In the genomic region with DNA sequence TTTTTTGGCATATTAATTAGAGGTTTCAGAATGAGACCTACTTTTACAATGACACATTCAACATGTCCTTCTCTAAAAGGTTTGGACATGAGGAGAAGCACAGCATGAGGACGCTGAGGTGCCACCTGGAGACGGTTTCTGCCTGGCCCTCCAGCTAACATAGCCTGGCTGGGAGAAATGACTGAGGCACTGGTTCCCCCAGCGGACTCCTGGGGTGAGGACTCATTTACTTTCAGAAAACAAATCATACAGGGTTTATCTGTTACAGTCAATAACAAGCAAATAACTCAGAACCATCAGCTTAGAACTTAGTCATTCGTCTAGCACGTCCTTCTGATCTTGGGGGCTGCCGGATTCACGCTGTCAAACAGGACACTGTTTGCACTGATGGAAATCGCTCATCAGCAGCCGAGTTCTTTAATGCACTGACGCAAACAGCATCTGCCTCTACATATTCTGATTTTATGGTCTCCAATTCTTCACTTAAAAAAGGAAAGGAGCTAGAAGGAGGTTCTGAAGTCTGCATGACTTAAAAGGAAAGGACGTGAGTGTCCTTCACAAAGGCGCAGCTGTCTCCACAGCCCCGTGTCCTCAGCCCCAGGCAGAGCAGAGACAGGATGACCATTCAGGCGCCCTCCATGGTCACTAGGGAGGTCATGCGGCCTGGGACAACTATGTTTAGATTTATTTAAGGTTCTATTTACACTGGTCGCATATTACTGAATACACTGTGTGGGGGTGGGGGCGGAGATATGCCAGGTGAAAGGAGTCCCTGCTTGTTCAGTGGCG, we compare ENCODE assay signal across 23 cellular contexts. TPM values are rescaled to one million over a fixed set of nuclear protein-coding genes. Genes with fewer than 3 reads are reported as not detected.
DNase-seq lines count a peak whose midpoint lies in the region; TF ChIP-seq lines count a peak whose summit lies in the region.
"Had no signal": no experiment of that assay in that cellular context is flagged by ENCODE, and none has a peak within 500 bp of the region (broad histone marks: within the 10 kb centered on the region; RNA-seq: fewer than 3 reads in every experiment).

No MANE protein-coding gene starts in this region.

- H3K27me3 Mint-ChIP-seq in neural crest cell (ENCODE audit: low read depth) (no peaks in the 10 kb centered on the region), neural progenitor cell (ENCODE audit: insufficient read depth, low read depth) (peaks cover 10% of the 10 kb centered on the region)
- H3K27me3 Mint-ChIP-seq: type B pancreatic cell had no signal

- in situ Hi-C loops in brain microvascular endothelial cell (cut with HindIII; ENCODE audit: low pct_ligation_motif_present, low sequenced_read_pairs), result no loop called here

- H3K36me3 Mint-ChIP-seq in neural crest cell (ENCODE audit: low read depth) (peaks cover 8% of the 10 kb centered on the region), neural progenitor cell (peaks cover 16% of the 10 kb centered on the region)

- H3K4me1 Mint-ChIP-seq in neural crest cell, result peaks cover 18% of the 10 kb centered on the region
- no peaks in the 10 kb centered on the region for H3K4me1 Mint-ChIP-seq in neural progenitor cell
- H3K4me1 Mint-ChIP-seq: stimulated activated memory B cell treated with anti-CD40 and anti-IgM and Interleukin-4, amounts not matched to agents 10 μg/mL and 1 μg/mL and 100 μg/mL, for 72 hours had no signal

- TF ChIP-seq CTCF in brain microvascular endothelial cell (IDR thresholded peaks at IDR 0.05; ENCODE audit: low read depth, low read length, missing control alignments), result peak; percentile 5
- TF ChIP-seq CTCF in neural crest cell (conservative IDR thresholded peaks at IDR 0.05), result no peak
- no peak for TF ChIP-seq CTCF in neural progenitor cell (IDR thresholded peaks at IDR 0.05)

- no peak overlapping the region for H3K4me2 ChIP-seq in neural progenitor cell

- H3K36me3 ChIP-seq in brain microvascular endothelial cell (replicated peaks), result peaks cover 63% of the 10 kb centered on the region
- H3K36me3 ChIP-seq in neural progenitor cell, result no peaks in the 10 kb centered on the region

- no peak overlapping the region for H2AFZ ChIP-seq in neural progenitor cell (replicated peaks)
- H2AFZ ChIP-seq: GM23248 had no signal

- no peaks in the 10 kb centered on the region for H3K79me2 ChIP-seq in neural progenitor cell (ENCODE audit: low read depth)

- no peak overlapping the region for H3K9ac ChIP-seq in neural progenitor cell
- H3K9ac ChIP-seq: GM23248 had no signal

- H3K27ac Mint-ChIP-seq in neural crest cell (ENCODE audit: unreplicated experiment) (no peak overlapping the region), neural progenitor cell (no peak overlapping the region)
- H3K27ac Mint-ChIP-seq: stimulated activated memory B cell treated with anti-CD40 and anti-IgM and Interleukin-4, amounts not matched to agents 10 μg/mL and 1 μg/mL and 100 μg/mL, for 72 hours; type B pancreatic cell had no signal

- H3K4me1 ChIP-seq in neural progenitor cell, result no peaks in the 10 kb centered on the region

- no peaks in the 10 kb centered on the region for H3K9me3 ChIP-seq in neural progenitor cell (ENCODE audit: low read depth)
- H3K9me3 ChIP-seq: esophagus squamous epithelium, neutrophil, right atrium auricular region had no signal

- no peaks in the 10 kb centered on the region for H3K9me3 Mint-ChIP-seq in neural crest cell
- H3K9me3 Mint-ChIP-seq in neural progenitor cell, result no peaks in the 10 kb centered on the region
- H3K9me3 Mint-ChIP-seq: stimulated activated memory B cell treated with anti-CD40 and anti-IgM and Interleukin-4, amounts not matched to agents 10 μg/mL and 1 μg/mL and 100 μg/mL, for 72 hours; type B pancreatic cell had no signal

- DNase-seq in NCI-H1694 (lab: John Stamatoyannopoulos, UW) (peak; percentile 5), NCI-H1694 treated with DMSO at 0.1 percent for 48 hours (lab: John Stamatoyannopoulos, UW) (no peak), NCI-H146 (lab: John Stamatoyannopoulos, UW) (peak; percentile 76), brain microvascular endothelial cell (no peak), neural crest cell (ENCODE audit: low read depth, low spot score) (no peak), neural progenitor cell (ENCODE audit: low spot score) (no peak), NCI-H2227 (lab: John Stamatoyannopoulos, UW; ENCODE audit: unreplicated experiment) (no peak)
- no peak for DNase-seq in stimulated activated naive CD4-positive, alpha-beta T cell treated with Interleukin-2 at 50 U/mL for 16 hours (lab: John Stamatoyannopoulos, UW)
- DNase-seq: 8988T; activated CD4-positive, alpha-beta T cell treated with anti-CD3 and anti-CD28 coated beads for 4 hours; activated gamma-delta T cell treated with Interleukin-2 at 50 U/mL for 16 hours; amniotic stem cell; Calu3; effector CD4-positive, alpha-beta T cell; esophagus squamous epithelium; GM23248; Karpas-422; NCI-H1092; NCI-H2171 treated with DMSO at 0.1 percent for 48 hours had no signal

- H3K27me3 ChIP-seq in brain microvascular endothelial cell (replicated peaks), result no peaks in the 10 kb centered on the region
- H3K27me3 ChIP-seq in neural progenitor cell, result no peaks in the 10 kb centered on the region
- H3K27me3 ChIP-seq: esophagus squamous epithelium, neutrophil, right atrium auricular region had no signal

- H3F3A ChIP-seq in neural progenitor cell (ENCODE audit: low read depth), result no peaks in the 10 kb centered on the region

- H3K4me3 Mint-ChIP-seq in neural crest cell (peak overlapping the region; percentile 50), neural progenitor cell (no peak overlapping the region)
- H3K4me3 Mint-ChIP-seq: stimulated activated memory B cell treated with anti-CD40 and anti-IgM and Interleukin-4, amounts not matched to agents 10 μg/mL and 1 μg/mL and 100 μg/mL, for 72 hours; type B pancreatic cell had no signal

- H3K27ac ChIP-seq in brain microvascular endothelial cell (no peak overlapping the region), neural progenitor cell (no peak overlapping the region)
- H3K27ac ChIP-seq: esophagus squamous epithelium, GM23248, neutrophil, right atrium auricular region had no signal

- H3K4me3 ChIP-seq in brain microvascular endothelial cell (ENCODE audit: low read depth, low read length) (no peak overlapping the region), neural progenitor cell (no peak overlapping the region)
- H3K4me3 ChIP-seq: esophagus squamous epithelium, GM23248, right atrium auricular region had no signal

- H4K20me1 ChIP-seq in neural progenitor cell (ENCODE audit: low read depth), result no peaks in the 10 kb centered on the region

RNA-seq across cellular contexts. Expression of a gene that starts 44.2 kb away (rescaled TPM):
- total RNA-seq in neural crest cell, result 98.7 and 102 TPM in 2 replicates
- 53.6 and 80.6 TPM in 2 replicates for total RNA-seq in neural progenitor cell (ENCODE audit: low replicate concordance)

Comparison
In these comparisons a context has a peak if more than half of its experiments do, and no peak if none do; other contexts are left out.
1. DNase-seq: peak in NCI-H1694 (single experiment) and NCI-H146 (single experiment); none in NCI-H1694 treated with DMSO at 0.1 percent for 48 hours (single experiment), brain microvascular endothelial cell (single experiment), neural crest cell (single experiment), neural progenitor cell (single experiment), stimulated activated naive CD4-positive, alpha-beta T cell treated with Interleukin-2 at 50 U/mL for 16 hours (single experiment) and NCI-H2227 (single experiment).